In genomic region chr1:244778356-244778755, GRCh38 we compare ENCODE assay signal across 13 cellular contexts. TPM values are rescaled to one million over a fixed set of nuclear protein-coding genes. Genes with fewer than 3 reads are reported as not detected.
DNase-seq lines count a peak whose midpoint lies in the region; ATAC-seq and TF ChIP-seq lines count a peak whose summit lies in the region.
"Had no signal": no experiment of that assay in that cellular context is flagged by ENCODE, and none has a peak within 500 bp of the region (broad histone marks: within the 10 kb centered on the region; RNA-seq: fewer than 3 reads in every experiment).

No MANE protein-coding gene starts in this region.

- TF ChIP-seq CTCF in AG04449 (IDR thresholded peaks at IDR 0.05; ENCODE audit: insufficient read depth, low read length, missing control alignments) (no peak), activated B cell treated with CpG ODN at 0.5 μM for 24 hours (IDR thresholded peaks at IDR 0.05) (no peak), mesothelial cell of epicardium (IDR thresholded peaks at IDR 0.05; ENCODE audit: unreplicated experiment) (no peak)

- no peak overlapping the region for H3K27ac Mint-ChIP-seq in activated B cell treated with CpG ODN at 0.5 μM for 24 hours
- H3K27ac Mint-ChIP-seq in mesothelial cell of epicardium, result no peak overlapping the region
- H3K27ac Mint-ChIP-seq: CD8-positive, alpha-beta T cell had no signal

- CTCF ChIA-PET in AG04449 (lab: Yijun Ruan, JAX), result interaction anchor here (1.8 to 1.9 kb wide), 2 partner anchors 19 to 174 kb away, joined by 7 read pairs; no protein-coding TSS in a partner anchor
- CTCF ChIA-PET in activated B cell treated with CpG ODN at 0.5 μM for 24 hours (lab: Charles Lee), result no interaction called here

- no peaks in the 10 kb centered on the region for H3K9me3 Mint-ChIP-seq in activated B cell treated with CpG ODN at 0.5 μM for 24 hours
- H3K9me3 Mint-ChIP-seq in mesothelial cell of epicardium, result no peaks in the 10 kb centered on the region
- H3K9me3 Mint-ChIP-seq: CD8-positive, alpha-beta T cell had no signal

- intact Hi-C loops in activated B cell treated with CpG ODN at 0.5 μM for 24 hours (cut with micrococcal nuclease), result no loop called here

- H3K4me1 Mint-ChIP-seq in activated B cell treated with CpG ODN at 0.5 μM for 24 hours (peaks cover 6% of the 10 kb centered on the region), mesothelial cell of epicardium (peaks cover 7% of the 10 kb centered on the region)

- DNase-seq in AG04449 (ENCODE audit: low read depth, low spot score), result peak; percentile 45
- peak; percentile 74 for DNase-seq in HS-5 (ENCODE audit: low read depth)
- DNase-seq in activated B cell treated with CpG ODN at 0.5 μM for 24 hours, result no peak
- DNase-seq in foreskin melanocyte, result peak; percentile 12
- DNase-seq in NCI-H1417 treated with DMSO at 0.1 percent for 48 hours (lab: John Stamatoyannopoulos, UW), result no peak
- DNase-seq in mesothelial cell of epicardium (ENCODE audit: low spot score in 2 of 2, unreplicated experiment in 2 of 2), result no peak
- DNase-seq in NCI-H1092 (lab: John Stamatoyannopoulos, UW), result no peak
- DNase-seq: CD8-positive, alpha-beta T cell; islet precursor cell; NCI-H2081 treated with DMSO at 0.1 percent for 48 hours had no signal

- no peaks in the 10 kb centered on the region for H3K27me3 Mint-ChIP-seq in activated B cell treated with CpG ODN at 0.5 μM for 24 hours
- no peaks in the 10 kb centered on the region for H3K27me3 Mint-ChIP-seq in mesothelial cell of epicardium (ENCODE audit: low read depth)

- POLR2A ChIA-PET in AG04449 (lab: Yijun Ruan, JAX) (interaction anchor here (0.7 kb wide), 1 partner anchor 69 kb away, joined by 5 read pairs; no protein-coding TSS in a partner anchor), activated B cell treated with CpG ODN at 0.5 μM for 24 hours (lab: Charles Lee) (no interaction called here)

- H3K36me3 Mint-ChIP-seq in activated B cell treated with CpG ODN at 0.5 μM for 24 hours (ENCODE audit: low read depth) (no peaks in the 10 kb centered on the region), mesothelial cell of epicardium (no peaks in the 10 kb centered on the region)
- H3K36me3 Mint-ChIP-seq: CD8-positive, alpha-beta T cell had no signal

- ATAC-seq in activated B cell treated with CpG ODN at 0.5 μM for 24 hours (ENCODE audit: low read depth) (peak; percentile 56), GM18520 (IDR thresholded peaks at IDR 0.05; ENCODE audit: unreplicated experiment) (no peak)
- ATAC-seq: CD8-positive, alpha-beta T cell had no signal

- H3K4me3 Mint-ChIP-seq in activated B cell treated with CpG ODN at 0.5 μM for 24 hours (no peak overlapping the region), mesothelial cell of epicardium (no peak overlapping the region)
- H3K4me3 Mint-ChIP-seq: CD8-positive, alpha-beta T cell had no signal

- H3K4me3 ChIP-seq in AG04449 (ENCODE audit: low read depth, low read length), result no peak overlapping the region
- H3K4me3 ChIP-seq: prostate gland, SK-N-MC had no signal

RNA-seq across cellular contexts. Expression of gene COX20, which starts 57.1 kb away (rescaled TPM):
- total RNA-seq in activated B cell treated with CpG ODN at 0.5 μM for 24 hours (37.1 and 37.6 TPM in 2 replicates), mesothelial cell of epicardium (27.7 to 31.9 TPM (median 29.3 TPM) in 3 replicates)

Comparison
In these comparisons a context has a peak if more than half of its experiments do, and no peak if none do; other contexts are left out.
1. DNase-seq: peak in AG04449 (single experiment), HS-5 (single experiment) and foreskin melanocyte (single experiment); none in activated B cell treated with CpG ODN at 0.5 μM for 24 hours (single experiment), NCI-H1417 treated with DMSO at 0.1 percent for 48 hours (single experiment), mesothelial cell of epicardium (0 of 2) and NCI-H1092 (single experiment).